Comparison of ENCODE assay signal across 1 cellular context in the genomic region with DNA sequence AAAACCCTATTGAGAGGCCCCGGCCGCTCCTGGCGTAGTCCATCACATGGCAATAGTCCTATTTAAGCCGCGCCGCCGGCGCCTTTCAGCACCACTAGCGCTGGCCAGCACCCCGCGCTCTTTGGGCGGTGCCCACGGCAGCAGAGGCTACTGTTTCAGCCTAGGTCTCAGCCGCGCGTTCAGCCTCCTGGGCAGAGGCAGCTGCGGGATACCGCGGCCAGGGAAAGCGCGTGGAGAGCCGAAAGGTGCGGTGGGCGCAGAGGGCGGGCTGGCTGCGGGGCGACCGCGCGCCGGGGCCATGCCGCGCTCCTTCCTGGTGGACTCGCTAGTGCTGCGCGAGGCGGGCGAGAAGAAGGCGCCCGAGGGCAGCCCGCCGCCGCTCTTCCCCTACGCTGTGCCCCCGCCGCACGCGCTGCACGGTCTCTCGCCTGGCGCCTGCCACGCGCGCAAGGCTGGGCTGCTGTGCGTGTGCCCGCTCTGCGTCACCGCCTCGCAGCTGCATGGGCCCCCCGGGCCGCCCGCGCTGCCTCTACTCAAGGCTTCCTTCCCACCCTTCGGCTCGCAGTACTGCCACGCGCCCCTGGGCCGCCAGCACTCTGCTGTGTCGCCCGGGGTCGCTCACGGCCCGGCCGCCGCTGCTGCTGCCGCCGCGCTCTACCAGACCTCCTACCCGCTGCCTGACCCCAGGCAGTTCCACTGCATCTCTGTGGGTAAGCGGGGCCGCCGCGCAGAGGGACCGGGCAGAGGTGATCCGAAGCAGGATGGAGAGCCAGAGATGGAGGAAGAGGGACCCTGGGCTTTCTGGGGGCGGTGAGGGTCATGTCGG.
TF ChIP-seq lines count a peak whose summit lies in the region.

A gene (plus strand): TSS at position 91 of the 826 bp plus-strand sequence. CDS start 208 bp downstream, at position 299.

TF ChIP-seq in HepG2, 621 proteins besides CTCF, POLR2A, EP300 and RAD21 (continued from another document and continues in another):
- TF ChIP-seq, protein P1, sequence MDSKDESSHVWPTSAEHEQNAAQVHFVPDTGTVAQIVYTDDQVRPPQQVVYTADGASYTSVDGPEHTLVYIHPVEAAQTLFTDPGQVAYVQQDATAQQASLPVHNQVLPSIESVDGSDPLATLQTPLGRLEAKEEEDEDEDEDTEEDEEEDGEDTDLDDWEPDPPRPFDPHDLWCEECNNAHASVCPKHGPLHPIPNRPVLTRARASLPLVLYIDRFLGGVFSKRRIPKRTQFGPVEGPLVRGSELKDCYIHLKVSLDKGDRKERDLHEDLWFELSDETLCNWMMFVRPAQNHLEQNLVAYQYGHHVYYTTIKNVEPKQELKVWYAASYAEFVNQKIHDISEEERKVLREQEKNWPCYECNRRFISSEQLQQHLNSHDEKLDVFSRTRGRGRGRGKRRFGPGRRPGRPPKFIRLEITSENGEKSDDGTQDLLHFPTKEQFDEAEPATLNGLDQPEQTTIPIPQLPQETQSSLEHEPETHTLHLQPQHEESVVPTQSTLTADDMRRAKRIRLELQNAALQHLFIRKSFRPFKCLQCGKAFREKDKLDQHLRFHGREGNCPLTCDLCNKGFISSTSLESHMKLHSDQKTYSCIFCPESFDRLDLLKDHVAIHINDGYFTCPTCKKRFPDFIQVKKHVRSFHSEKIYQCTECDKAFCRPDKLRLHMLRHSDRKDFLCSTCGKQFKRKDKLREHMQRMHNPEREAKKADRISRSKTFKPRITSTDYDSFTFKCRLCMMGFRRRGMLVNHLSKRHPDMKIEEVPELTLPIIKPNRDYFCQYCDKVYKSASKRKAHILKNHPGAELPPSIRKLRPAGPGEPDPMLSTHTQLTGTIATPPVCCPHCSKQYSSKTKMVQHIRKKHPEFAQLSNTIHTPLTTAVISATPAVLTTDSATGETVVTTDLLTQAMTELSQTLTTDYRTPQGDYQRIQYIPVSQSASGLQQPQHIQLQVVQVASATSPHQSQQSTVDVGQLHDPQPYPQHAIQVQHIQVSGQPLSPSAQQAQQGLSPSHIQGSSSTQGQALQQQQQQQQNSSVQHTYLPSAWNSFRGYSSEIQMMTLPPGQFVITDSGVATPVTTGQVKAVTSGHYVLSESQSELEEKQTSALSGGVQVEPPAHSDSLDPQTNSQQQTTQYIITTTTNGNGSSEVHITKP (CRISPR knock-in tag; IDR thresholded peaks at IDR 0.05; ENCODE audit: low read depth) = no peak
- TF ChIP-seq NR1H2 (CRISPR knock-in tag; IDR thresholded peaks at IDR 0.05; ENCODE audit: borderline replicate concordance, low read depth) = no peak
- no peak for TF ChIP-seq KLF6 (CRISPR knock-in tag; IDR thresholded peaks at IDR 0.05)
- no peak for TF ChIP-seq GTF2F1 (IDR thresholded peaks at IDR 0.05; ENCODE audit: low read length)
- TF ChIP-seq YEATS2 (CRISPR knock-in tag; IDR thresholded peaks at IDR 0.05; ENCODE audit: borderline replicate concordance) = no peak
- TF ChIP-seq, protein P2, sequence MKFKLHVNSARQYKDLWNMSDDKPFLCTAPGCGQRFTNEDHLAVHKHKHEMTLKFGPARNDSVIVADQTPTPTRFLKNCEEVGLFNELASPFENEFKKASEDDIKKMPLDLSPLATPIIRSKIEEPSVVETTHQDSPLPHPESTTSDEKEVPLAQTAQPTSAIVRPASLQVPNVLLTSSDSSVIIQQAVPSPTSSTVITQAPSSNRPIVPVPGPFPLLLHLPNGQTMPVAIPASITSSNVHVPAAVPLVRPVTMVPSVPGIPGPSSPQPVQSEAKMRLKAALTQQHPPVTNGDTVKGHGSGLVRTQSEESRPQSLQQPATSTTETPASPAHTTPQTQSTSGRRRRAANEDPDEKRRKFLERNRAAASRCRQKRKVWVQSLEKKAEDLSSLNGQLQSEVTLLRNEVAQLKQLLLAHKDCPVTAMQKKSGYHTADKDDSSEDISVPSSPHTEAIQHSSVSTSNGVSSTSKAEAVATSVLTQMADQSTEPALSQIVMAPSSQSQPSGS (CRISPR knock-in tag; IDR thresholded peaks at IDR 0.05) = no peak
- TF ChIP-seq CHCHD3 (CRISPR knock-in tag; IDR thresholded peaks at IDR 0.05) = no peak
- TF ChIP-seq, protein P3, sequence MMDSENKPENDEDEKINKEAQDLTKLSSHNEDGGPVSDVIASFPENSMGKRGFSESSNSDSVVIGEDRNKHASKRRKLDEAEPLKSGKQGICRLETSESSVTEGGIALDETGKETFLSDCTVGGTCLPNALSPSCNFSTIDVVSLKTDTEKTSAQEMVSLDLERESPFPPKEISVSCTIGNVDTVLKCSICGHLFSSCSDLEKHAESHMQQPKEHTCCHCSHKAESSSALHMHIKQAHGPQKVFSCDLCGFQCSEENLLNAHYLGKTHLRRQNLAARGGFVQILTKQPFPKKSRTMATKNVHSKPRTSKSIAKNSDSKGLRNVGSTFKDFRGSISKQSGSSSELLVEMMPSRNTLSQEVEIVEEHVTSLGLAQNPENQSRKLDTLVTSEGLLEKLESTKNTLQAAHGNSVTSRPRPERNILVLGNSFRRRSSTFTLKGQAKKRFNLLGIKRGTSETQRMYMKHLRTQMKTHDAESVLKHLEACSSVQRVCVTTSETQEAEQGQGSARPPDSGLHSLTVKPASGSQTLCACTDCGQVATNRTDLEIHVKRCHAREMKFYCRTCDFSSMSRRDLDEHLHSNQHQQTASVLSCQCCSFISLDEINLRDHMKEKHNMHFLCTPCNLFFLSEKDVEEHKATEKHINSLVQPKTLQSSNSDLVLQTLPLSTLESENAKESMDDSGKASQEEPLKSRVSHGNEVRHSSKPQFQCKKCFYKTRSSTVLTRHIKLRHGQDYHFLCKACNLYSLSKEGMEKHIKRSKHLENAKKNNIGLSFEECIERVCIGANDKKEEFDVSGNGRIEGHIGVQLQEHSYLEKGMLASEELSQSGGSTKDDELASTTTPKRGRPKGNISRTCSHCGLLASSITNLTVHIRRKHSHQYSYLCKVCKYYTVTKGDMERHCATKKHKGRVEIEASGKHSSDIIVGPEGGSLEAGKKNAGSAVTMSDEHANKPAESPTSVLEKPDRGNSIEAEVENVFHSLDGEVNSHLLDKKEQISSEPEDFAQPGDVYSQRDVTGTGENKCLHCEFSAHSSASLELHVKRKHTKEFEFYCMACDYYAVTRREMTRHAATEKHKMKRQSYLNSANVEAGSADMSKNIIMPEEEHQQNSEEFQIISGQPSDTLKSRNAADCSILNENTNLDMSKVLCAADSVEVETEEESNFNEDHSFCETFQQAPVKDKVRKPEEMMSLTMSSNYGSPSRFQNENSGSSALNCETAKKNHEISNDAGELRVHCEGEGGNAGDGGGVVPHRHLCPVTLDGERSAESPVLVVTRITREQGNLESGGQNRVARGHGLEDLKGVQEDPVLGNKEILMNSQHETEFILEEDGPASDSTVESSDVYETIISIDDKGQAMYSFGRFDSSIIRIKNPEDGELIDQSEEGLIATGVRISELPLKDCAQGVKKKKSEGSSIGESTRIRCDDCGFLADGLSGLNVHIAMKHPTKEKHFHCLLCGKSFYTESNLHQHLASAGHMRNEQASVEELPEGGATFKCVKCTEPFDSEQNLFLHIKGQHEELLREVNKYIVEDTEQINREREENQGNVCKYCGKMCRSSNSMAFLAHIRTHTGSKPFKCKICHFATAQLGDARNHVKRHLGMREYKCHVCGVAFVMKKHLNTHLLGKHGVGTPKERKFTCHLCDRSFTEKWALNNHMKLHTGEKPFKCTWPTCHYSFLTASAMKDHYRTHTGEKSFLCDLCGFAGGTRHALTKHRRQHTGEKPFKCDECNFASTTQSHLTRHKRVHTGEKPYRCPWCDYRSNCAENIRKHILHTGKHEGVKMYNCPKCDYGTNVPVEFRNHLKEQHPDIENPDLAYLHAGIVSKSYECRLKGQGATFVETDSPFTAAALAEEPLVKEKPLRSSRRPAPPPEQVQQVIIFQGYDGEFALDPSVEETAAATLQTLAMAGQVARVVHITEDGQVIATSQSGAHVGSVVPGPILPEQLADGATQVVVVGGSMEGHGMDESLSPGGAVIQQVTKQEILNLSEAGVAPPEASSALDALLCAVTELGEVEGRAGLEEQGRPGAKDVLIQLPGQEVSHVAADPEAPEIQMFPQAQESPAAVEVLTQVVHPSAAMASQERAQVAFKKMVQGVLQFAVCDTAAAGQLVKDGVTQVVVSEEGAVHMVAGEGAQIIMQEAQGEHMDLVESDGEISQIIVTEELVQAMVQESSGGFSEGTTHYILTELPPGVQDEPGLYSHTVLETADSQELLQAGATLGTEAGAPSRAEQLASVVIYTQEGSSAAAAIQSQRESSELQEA (CRISPR knock-in tag; IDR thresholded peaks at IDR 0.05; ENCODE audit: not compliant biosample characterization) = no peak
- TF ChIP-seq, protein P4, sequence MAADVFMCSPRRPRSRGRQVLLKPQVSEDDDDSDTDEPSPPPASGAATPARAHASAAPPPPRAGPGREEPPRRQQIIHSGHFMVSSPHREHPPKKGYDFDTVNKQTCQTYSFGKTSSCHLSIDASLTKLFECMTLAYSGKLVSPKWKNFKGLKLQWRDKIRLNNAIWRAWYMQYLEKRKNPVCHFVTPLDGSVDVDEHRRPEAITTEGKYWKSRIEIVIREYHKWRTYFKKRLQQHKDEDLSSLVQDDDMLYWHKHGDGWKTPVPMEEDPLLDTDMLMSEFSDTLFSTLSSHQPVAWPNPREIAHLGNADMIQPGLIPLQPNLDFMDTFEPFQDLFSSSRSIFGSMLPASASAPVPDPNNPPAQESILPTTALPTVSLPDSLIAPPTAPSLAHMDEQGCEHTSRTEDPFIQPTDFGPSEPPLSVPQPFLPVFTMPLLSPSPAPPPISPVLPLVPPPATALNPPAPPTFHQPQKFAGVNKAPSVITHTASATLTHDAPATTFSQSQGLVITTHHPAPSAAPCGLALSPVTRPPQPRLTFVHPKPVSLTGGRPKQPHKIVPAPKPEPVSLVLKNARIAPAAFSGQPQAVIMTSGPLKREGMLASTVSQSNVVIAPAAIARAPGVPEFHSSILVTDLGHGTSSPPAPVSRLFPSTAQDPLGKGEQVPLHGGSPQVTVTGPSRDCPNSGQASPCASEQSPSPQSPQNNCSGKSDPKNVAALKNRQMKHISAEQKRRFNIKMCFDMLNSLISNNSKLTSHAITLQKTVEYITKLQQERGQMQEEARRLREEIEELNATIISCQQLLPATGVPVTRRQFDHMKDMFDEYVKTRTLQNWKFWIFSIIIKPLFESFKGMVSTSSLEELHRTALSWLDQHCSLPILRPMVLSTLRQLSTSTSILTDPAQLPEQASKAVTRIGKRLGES (CRISPR knock-in tag; IDR thresholded peaks at IDR 0.05; ENCODE audit: borderline replicate concordance) = no peak
- TF ChIP-seq SMAD9 (CRISPR knock-in tag; IDR thresholded peaks at IDR 0.05) = no peak
- no peak for TF ChIP-seq REXO4 (CRISPR knock-in tag; IDR thresholded peaks at IDR 0.05; ENCODE audit: borderline replicate concordance)
- TF ChIP-seq, protein P5, sequence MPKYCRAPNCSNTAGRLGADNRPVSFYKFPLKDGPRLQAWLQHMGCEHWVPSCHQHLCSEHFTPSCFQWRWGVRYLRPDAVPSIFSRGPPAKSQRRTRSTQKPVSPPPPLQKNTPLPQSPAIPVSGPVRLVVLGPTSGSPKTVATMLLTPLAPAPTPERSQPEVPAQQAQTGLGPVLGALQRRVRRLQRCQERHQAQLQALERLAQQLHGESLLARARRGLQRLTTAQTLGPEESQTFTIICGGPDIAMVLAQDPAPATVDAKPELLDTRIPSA (CRISPR knock-in tag; IDR thresholded peaks at IDR 0.05; ENCODE audit: borderline replicate concordance) = no peak
- TF ChIP-seq HOXA5 (CRISPR knock-in tag; IDR thresholded peaks at IDR 0.05) = peak; percentile 57; the same call in 1 of the 2 replicates
- TF ChIP-seq, protein P6, sequence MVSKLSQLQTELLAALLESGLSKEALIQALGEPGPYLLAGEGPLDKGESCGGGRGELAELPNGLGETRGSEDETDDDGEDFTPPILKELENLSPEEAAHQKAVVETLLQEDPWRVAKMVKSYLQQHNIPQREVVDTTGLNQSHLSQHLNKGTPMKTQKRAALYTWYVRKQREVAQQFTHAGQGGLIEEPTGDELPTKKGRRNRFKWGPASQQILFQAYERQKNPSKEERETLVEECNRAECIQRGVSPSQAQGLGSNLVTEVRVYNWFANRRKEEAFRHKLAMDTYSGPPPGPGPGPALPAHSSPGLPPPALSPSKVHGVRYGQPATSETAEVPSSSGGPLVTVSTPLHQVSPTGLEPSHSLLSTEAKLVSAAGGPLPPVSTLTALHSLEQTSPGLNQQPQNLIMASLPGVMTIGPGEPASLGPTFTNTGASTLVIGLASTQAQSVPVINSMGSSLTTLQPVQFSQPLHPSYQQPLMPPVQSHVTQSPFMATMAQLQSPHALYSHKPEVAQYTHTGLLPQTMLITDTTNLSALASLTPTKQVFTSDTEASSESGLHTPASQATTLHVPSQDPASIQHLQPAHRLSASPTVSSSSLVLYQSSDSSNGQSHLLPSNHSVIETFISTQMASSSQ (IDR thresholded peaks at IDR 0.05; ENCODE audit: low read depth) = no peak
- TF ChIP-seq, protein P6 (CRISPR knock-in tag; IDR thresholded peaks at IDR 0.05; ENCODE audit: borderline replicate concordance) = no peak
- TF ChIP-seq ZNF44 (CRISPR knock-in tag; IDR thresholded peaks at IDR 0.05) = no peak
- no peak for TF ChIP-seq ARID2 (CRISPR knock-in tag; IDR thresholded peaks at IDR 0.05; ENCODE audit: borderline replicate concordance)
- TF ChIP-seq HDAC2 (CRISPR knock-in tag; IDR thresholded peaks at IDR 0.05) = peak; percentile 74
- no peak for TF ChIP-seq ZNF431 (CRISPR knock-in tag; IDR thresholded peaks at IDR 0.05; ENCODE audit: borderline replicate concordance, low read depth)
- no peak for TF ChIP-seq ZNF776 (CRISPR knock-in tag; IDR thresholded peaks at IDR 0.05)
- 0 out of 4 replicates have a peak, but pooled peaks of 1 of the 2 experiments have one; percentile 55 for TF ChIP-seq KLF16 (CRISPR knock-in tag; IDR thresholded peaks at IDR 0.05)
- TF ChIP-seq, protein P7, sequence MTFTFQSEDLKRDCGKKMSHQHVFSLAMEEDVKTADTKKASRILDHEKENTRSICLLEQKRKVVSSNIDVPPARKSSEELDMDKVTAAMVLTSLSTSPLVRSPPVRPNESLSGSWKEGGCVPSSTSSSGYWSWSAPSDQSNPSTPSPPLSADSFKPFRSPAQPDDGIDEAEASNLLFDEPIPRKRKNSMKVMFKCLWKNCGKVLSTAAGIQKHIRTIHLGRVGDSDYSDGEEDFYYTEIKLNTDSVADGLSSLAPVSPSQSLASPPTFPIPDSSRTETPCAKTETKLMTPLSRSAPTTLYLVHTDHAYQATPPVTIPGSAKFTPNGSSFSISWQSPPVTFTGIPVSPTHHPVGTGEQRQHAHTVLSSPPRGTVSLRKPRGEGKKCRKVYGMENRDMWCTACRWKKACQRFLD (CRISPR knock-in tag; IDR thresholded peaks at IDR 0.05; ENCODE audit: borderline replicate concordance) = no peak
- TF ChIP-seq CEBPG (CRISPR knock-in tag; IDR thresholded peaks at IDR 0.05) = no peak
- TF ChIP-seq ZNF589 (CRISPR knock-in tag; conservative IDR thresholded peaks at IDR 0.05) = 0 out of 2 replicates have a peak, but pooled peaks have one; percentile 40
- TF ChIP-seq ZBTB7B (CRISPR knock-in tag; IDR thresholded peaks at IDR 0.05) = no peak
- TF ChIP-seq MIER2 (CRISPR knock-in tag; IDR thresholded peaks at IDR 0.05) = peak; percentile 97
- no peak for TF ChIP-seq ZNF788 (CRISPR knock-in tag; IDR thresholded peaks at IDR 0.05; ENCODE audit: borderline replicate concordance)
- TF ChIP-seq SNAPC2 (CRISPR knock-in tag; IDR thresholded peaks at IDR 0.05) = no peak
- 0 out of 2 replicates have a peak, but pooled peaks have one; percentile 38 for TF ChIP-seq SATB2 (CRISPR knock-in tag; IDR thresholded peaks at IDR 0.05)
- TF ChIP-seq XRCC5 (optimal IDR thresholded peaks at IDR 0.05; ENCODE audit: low read length) = peak; percentile 24
